9 cellular contexts compared by ENCODE assay signal in the genomic region with DNA sequence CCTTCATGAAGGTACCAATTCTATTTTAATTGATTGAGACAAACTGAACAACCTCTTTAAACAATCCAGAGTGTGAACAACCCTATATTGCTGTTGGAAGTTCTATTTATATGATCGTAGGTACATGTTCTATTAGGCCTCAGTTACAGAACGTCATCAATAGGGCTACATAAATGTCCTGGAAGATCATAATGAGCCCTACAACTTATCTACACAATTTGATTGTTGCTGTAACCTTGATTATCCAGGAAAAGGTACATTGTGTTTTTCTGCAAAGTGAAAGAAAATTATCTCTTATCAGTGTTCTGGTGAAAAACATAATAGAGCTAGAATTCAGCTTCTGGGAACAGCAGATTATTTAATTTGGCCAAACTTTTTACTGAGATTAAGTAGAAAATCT.
"Had no signal": no experiment of that assay in that cellular context is flagged by ENCODE, and none has a peak within 500 bp of the region (broad histone marks: within the 10 kb centered on the region; RNA-seq: fewer than 3 reads in every experiment).

No MANE protein-coding gene starts in this region.

- H3K36me3 ChIP-seq: HAP-1 had no signal

- H3K4me3 ChIP-seq: GM23248, GM23338, HAP-1 had no signal

- H3K9me3 ChIP-seq: HAP-1 had no signal

- ATAC-seq: GM23338, HCT116 had no signal

- H3K27ac ChIP-seq: GM23248 had no signal

- H3K4me1 ChIP-seq: HAP-1 had no signal

- DNase-seq: GM23248, GOT3, H7, H9, HCEC 1CT, HFFc6 had no signal
